Comparison of ENCODE assay signal across 9 cellular contexts in the genomic region with DNA sequence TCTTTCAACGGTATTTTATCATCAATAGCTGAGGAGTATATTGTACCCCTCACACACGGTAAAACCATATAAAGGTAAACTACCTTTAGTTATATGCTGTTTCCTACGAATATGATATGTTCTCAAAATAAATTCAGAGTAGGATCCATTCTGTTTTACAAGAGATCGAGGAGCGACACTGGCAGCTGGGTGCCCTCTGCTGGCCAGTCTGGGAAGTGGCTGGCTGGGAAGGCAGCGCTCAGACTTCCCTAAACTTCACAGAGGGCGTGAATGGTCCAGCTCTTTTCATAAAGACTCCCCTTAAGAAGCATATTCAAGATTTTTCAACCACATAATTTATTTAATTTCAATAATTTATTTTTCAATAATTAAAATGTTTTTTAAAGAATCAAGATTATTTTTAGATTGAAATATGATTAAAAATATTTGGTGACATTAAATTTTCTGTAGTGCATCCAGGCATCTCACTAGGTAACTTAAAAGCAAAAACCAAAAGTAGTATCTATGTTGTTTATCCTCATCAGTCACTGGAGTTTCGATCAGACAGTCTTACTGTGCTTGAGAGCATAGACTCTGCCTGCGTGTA.
DNase-seq lines count a peak whose midpoint lies in the region; ATAC-seq, FAIRE-seq and TF ChIP-seq lines count a peak whose summit lies in the region.
"Had no signal": no experiment of that assay in that cellular context is flagged by ENCODE, and none has a peak within 500 bp of the region (broad histone marks: within the 10 kb centered on the region; RNA-seq: fewer than 3 reads in every experiment).

No MANE protein-coding gene starts in this region.

- no peaks in the 10 kb centered on the region for H3K36me3 Mint-ChIP-seq in activated CD8-positive, alpha-beta T cell treated with anti-CD3 and anti-CD28 coated beads for 36 hours (ENCODE audit: low read depth)
- H3K36me3 Mint-ChIP-seq: IgD-negative memory B cell had no signal

- H2AFZ ChIP-seq in endothelial cell of umbilical vein (ENCODE audit: low read depth, low read length), result no peak overlapping the region

- no peak overlapping the region for H3K4me3 Mint-ChIP-seq in activated CD8-positive, alpha-beta T cell treated with anti-CD3 and anti-CD28 coated beads for 36 hours
- H3K4me3 Mint-ChIP-seq: IgD-negative memory B cell had no signal

- POLR2A ChIA-PET in activated CD8-positive, alpha-beta T cell treated with anti-CD3 and anti-CD28 coated beads for 36 hours (lab: Charles Lee), result no interaction called here
- POLR2A ChIA-PET in endothelial cell of umbilical vein (lab: Charles Lee), result no interaction called here

- H3K4me1 ChIP-seq in endothelial cell of umbilical vein (ENCODE audit: control insufficient read depth, extremely low read depth, insufficient read depth, low read length), result no peaks in the 10 kb centered on the region

- no peaks in the 10 kb centered on the region for H3K9me3 ChIP-seq in endothelial cell of umbilical vein (replicated peaks; ENCODE audit: control insufficient read depth, insufficient read depth, low read length)

- DNase-seq in AG09309 (ENCODE audit: low read depth) (no peak), NCI-H446 treated with DMSO at 0.1 percent for 48 hours (lab: John Stamatoyannopoulos, UW) (peak; percentile 15), endothelial cell of umbilical vein (ENCODE audit: low read depth, low spot score) (peak; percentile 62), mucosa of gallbladder (ENCODE audit: low spot score) (peak; percentile 69)
- DNase-seq in activated CD8-positive, alpha-beta T cell treated with anti-CD3 and anti-CD28 coated beads for 36 hours, result peak; percentile 71
- DNase-seq in stimulated activated CD8-positive, alpha-beta memory T cell treated with anti-CD3 and anti-CD28 coated beads, Interleukin-7, amount 100 ng/mL, for 4 hours (ENCODE audit: low read depth in 2 of 2), result peak; percentile 15 to 16

- ATAC-seq in GM18511 (IDR thresholded peaks at IDR 0.05; ENCODE audit: unreplicated experiment) (peak; percentile 91), HG02973 (IDR thresholded peaks at IDR 0.05; ENCODE audit: unreplicated experiment) (peak; percentile 80)
- ATAC-seq in activated CD8-positive, alpha-beta T cell treated with anti-CD3 and anti-CD28 coated beads for 36 hours, result peak; percentile 64

- H3K4me3 ChIP-seq in AG09309 (ENCODE audit: control insufficient read depth, low read depth, low read length), result no peak overlapping the region
- no peak overlapping the region for H3K4me3 ChIP-seq in endothelial cell of umbilical vein (replicated peaks in 1 of 3; ENCODE audit: insufficient read depth in 1 of 3, low read depth in 1 of 3, low read length in 3 of 3)

- no peaks in the 10 kb centered on the region for H3K36me3 ChIP-seq in endothelial cell of umbilical vein (ENCODE audit: control insufficient read depth in 2 of 2, extremely low read depth in 1 of 2, insufficient read depth in 2 of 2, low read length in 2 of 2)

- no TSS peak for BruUV-seq in endothelial cell of umbilical vein (replicated peaks; lab: Mats Ljungman, UMichigan)

- dilution Hi-C loops in endothelial cell of umbilical vein (cut with MboI; ENCODE audit: extremely low pct_ligation_motif_present, low sequenced_read_pairs), result no loop called here

- FAIRE-seq in endothelial cell of umbilical vein (lab: Jason Lieb, UNC), result peak; percentile 70

- peak; percentile 95 for TF ChIP-seq CTCF in AG09309 (IDR thresholded peaks at IDR 0.05; ENCODE audit: control insufficient read depth, insufficient read depth, low read depth, low read length, missing control alignments)
- peak; percentile 89 for TF ChIP-seq CTCF in activated CD8-positive, alpha-beta T cell treated with anti-CD3 and anti-CD28 coated beads for 36 hours (IDR thresholded peaks at IDR 0.05)
- peak; percentile 92 to 94 for TF ChIP-seq CTCF in endothelial cell of umbilical vein (IDR thresholded peaks at IDR 0.05; ENCODE audit: extremely low read depth in 1 of 2, insufficient read depth in 1 of 2, low read depth in 1 of 2, low read length in 2 of 2)

- CTCF ChIA-PET in activated CD8-positive, alpha-beta T cell treated with anti-CD3 and anti-CD28 coated beads for 36 hours (lab: Charles Lee), result interaction anchor here (0.5 to 2.0 kb wide), 19 partner anchors 9 to 411 kb away, joined by 3 to 18 read pairs (median 4); no protein-coding TSS in a partner anchor
- CTCF ChIA-PET in endothelial cell of umbilical vein (lab: Charles Lee), result interaction anchor here (0.9 to 5.0 kb wide), 17 partner anchors 8 to 414 kb away, joined by 3 to 164 read pairs (median 4); no protein-coding TSS in a partner anchor

- peaks cover 63% of the 10 kb centered on the region for H3K27me3 Mint-ChIP-seq in activated CD8-positive, alpha-beta T cell treated with anti-CD3 and anti-CD28 coated beads for 36 hours

- H4K20me1 ChIP-seq in endothelial cell of umbilical vein (replicated peaks; ENCODE audit: control insufficient read depth, extremely low read depth, insufficient read depth, low read length), result no peaks in the 10 kb centered on the region

- peaks cover 10% of the 10 kb centered on the region for H3K4me1 Mint-ChIP-seq in activated CD8-positive, alpha-beta T cell treated with anti-CD3 and anti-CD28 coated beads for 36 hours (ENCODE audit: low read depth)
- H3K4me1 Mint-ChIP-seq: IgD-negative memory B cell had no signal

- peaks cover 10 to 23% of the 10 kb centered on the region in 2 experiments for H3K27me3 ChIP-seq in endothelial cell of umbilical vein (ENCODE audit: control insufficient read depth in 2 of 2, insufficient read depth in 2 of 2, low read length in 2 of 2)

- no peak for TF ChIP-seq POLR2A in endothelial cell of umbilical vein (IDR thresholded peaks at IDR 0.05; ENCODE audit: low read depth, low read length)

- no peaks in the 10 kb centered on the region for H3K9me3 Mint-ChIP-seq in activated CD8-positive, alpha-beta T cell treated with anti-CD3 and anti-CD28 coated beads for 36 hours

- H3K27ac ChIP-seq in endothelial cell of umbilical vein (ENCODE audit: insufficient read depth, low read depth, low read length), result no peak overlapping the region

- H3K9me1 ChIP-seq in endothelial cell of umbilical vein (replicated peaks; ENCODE audit: control insufficient read depth, extremely low read depth, insufficient read depth, low read length), result no peaks in the 10 kb centered on the region

- no peaks in the 10 kb centered on the region for H3K79me2 ChIP-seq in endothelial cell of umbilical vein (ENCODE audit: control insufficient read depth, insufficient read depth, low read length)

- no peak overlapping the region for H3K27ac Mint-ChIP-seq in activated CD8-positive, alpha-beta T cell treated with anti-CD3 and anti-CD28 coated beads for 36 hours
- H3K27ac Mint-ChIP-seq: IgD-negative memory B cell had no signal

- no peak overlapping the region for H3K4me2 ChIP-seq in endothelial cell of umbilical vein (ENCODE audit: insufficient read depth, low read length)

- no peak overlapping the region for H3K9ac ChIP-seq in endothelial cell of umbilical vein (replicated peaks; ENCODE audit: extremely low read depth, insufficient read depth, low read length)

- intact Hi-C loops in activated CD8-positive, alpha-beta T cell treated with anti-CD3 and anti-CD28 coated beads for 36 hours (cut with micrococcal nuclease), result loop anchor here (2.0 kb wide), 2 partner anchors 120 to 410 kb away; no protein-coding TSS in a partner anchor
- intact Hi-C loops in endothelial cell of umbilical vein (cut with micrococcal nuclease), result loop anchor here (1.0 kb wide), 3 partner anchors 121 to 410 kb away; no protein-coding TSS in a partner anchor

TF ChIP-seq in endothelial cell of umbilical vein, 7 proteins besides CTCF, POLR2A, EP300 and RAD21:
- TF ChIP-seq JUN (IDR thresholded peaks at IDR 0.05; ENCODE audit: borderline replicate concordance, insufficient read depth, insufficient read length, low read depth) (no peak), POLR2AphosphoS5 (IDR thresholded peaks at IDR 0.05; ENCODE audit: insufficient read depth, low read depth, low read length) (no peak), FOS (IDR thresholded peaks at IDR 0.05; ENCODE audit: borderline replicate concordance, insufficient read depth, low read length) (no peak), MYC (IDR thresholded peaks at IDR 0.05; ENCODE audit: low read depth, low read length) (no peak), GATA2 (IDR thresholded peaks at IDR 0.05; ENCODE audit: insufficient read depth, insufficient read length, low read depth, low read length) (no peak), EZH2 (IDR thresholded peaks at IDR 0.05; ENCODE audit: borderline replicate concordance, low read depth, low read length, severe bottlenecking) (no peak)
- TF ChIP-seq, protein P1, sequence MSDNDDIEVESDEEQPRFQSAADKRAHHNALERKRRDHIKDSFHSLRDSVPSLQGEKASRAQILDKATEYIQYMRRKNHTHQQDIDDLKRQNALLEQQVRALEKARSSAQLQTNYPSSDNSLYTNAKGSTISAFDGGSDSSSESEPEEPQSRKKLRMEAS (IDR thresholded peaks at IDR 0.05; ENCODE audit: insufficient read depth, insufficient read length), result no peak
